9 cellular contexts compared by ENCODE assay signal in the genomic region with DNA sequence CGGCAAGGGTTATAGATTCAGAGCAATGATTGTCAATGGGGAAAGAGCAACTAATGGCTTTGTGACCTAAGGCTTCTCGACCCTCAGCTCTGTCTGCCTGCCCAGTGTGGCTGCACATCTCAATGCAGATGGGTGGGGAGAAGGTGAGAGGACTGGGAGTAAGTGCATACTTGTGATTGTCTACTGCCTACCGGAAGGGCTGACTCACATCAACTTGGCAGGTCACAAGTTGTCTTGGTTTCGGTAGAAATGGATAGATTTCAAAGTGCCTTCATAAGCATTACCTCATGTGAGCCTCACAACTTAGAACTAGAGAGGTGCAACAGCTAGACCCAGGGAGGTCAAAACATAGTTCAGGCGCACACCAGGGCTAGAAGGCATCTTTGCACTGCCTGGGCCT. TPM values are rescaled to one million over a fixed set of nuclear protein-coding genes. Genes with fewer than 3 reads are reported as not detected.
DNase-seq lines count a peak whose midpoint lies in the region; ATAC-seq and TF ChIP-seq lines count a peak whose summit lies in the region.
"Had no signal": no experiment of that assay in that cellular context is flagged by ENCODE, and none has a peak within 500 bp of the region (broad histone marks: within the 10 kb centered on the region; RNA-seq: fewer than 3 reads in every experiment).

No MANE protein-coding gene starts in this region.

- CTCF ChIA-PET in AG04450 (lab: Charles Lee): no interaction called here
- CTCF ChIA-PET in activated naive CD4-positive, alpha-beta T cell treated with anti-CD3 and anti-CD28 coated beads, Interleukin-2, amount 10 ng/mL, durations not matched to agents 7 days and 5 days (lab: Charles Lee): interaction anchor here (0.7 to 0.9 kb wide), 2 partner anchors 17 to 79 kb away, joined by 3 read pairs; no protein-coding TSS in a partner anchor

- no peaks in the 10 kb centered on the region for H3F3A ChIP-seq in GM23338 (replicated peaks; ENCODE audit: low read depth)

- DNase-seq in AG04450 (ENCODE audit: low read depth, low spot score) (peak; percentile 18), glomerular endothelial cell (ENCODE audit: extremely low read depth, low read depth, low spot score) (peak; percentile 73), GM23338 (ENCODE audit: low spot score) (no peak), globus pallidus (ENCODE audit: low spot score) (no peak), WERI-Rb-1 (no peak)
- DNase-seq in activated naive CD4-positive, alpha-beta T cell treated with anti-CD3 and anti-CD28 coated beads, Interleukin-2, amount 10 ng/mL, durations not matched to agents 7 days and 5 days: no peak
- DNase-seq: Calu3 had no signal

- POLR2A ChIA-PET in AG04450 (lab: Yijun Ruan, JAX): no interaction called here

- no peaks in the 10 kb centered on the region; the same call in 1 of the 2 replicates for H4K20me1 ChIP-seq in GM23338 (replicated peaks; ENCODE audit: insufficient read depth)

- H3K4me3 ChIP-seq in AG04450 (ENCODE audit: low read depth, low read length) (no peak overlapping the region), GM23338 (no peak overlapping the region), WERI-Rb-1 (ENCODE audit: low read depth, low read length) (no peak overlapping the region)

- peak overlapping the region; percentile 47 for H3K27ac Mint-ChIP-seq in activated naive CD4-positive, alpha-beta T cell treated with anti-CD3 and anti-CD28 coated beads, Interleukin-2, amount 10 ng/mL, durations not matched to agents 7 days and 5 days
- H3K27ac Mint-ChIP-seq in GM23338: no peak overlapping the region

- TF ChIP-seq CTCF in AG04450 (IDR thresholded peaks at IDR 0.05; ENCODE audit: low read depth, low read length) (no peak), GM23338 (conservative IDR thresholded peaks at IDR 0.05; ENCODE audit: low read depth in 2 of 2) (no peak), WERI-Rb-1 (IDR thresholded peaks at IDR 0.05; ENCODE audit: low read depth, low read length) (no peak)

- no peaks in the 10 kb centered on the region for H3K9me3 Mint-ChIP-seq in activated naive CD4-positive, alpha-beta T cell treated with anti-CD3 and anti-CD28 coated beads, Interleukin-2, amount 10 ng/mL, durations not matched to agents 7 days and 5 days
- H3K9me3 Mint-ChIP-seq in GM23338: no peaks in the 10 kb centered on the region

- H3K36me3 Mint-ChIP-seq in activated naive CD4-positive, alpha-beta T cell treated with anti-CD3 and anti-CD28 coated beads, Interleukin-2, amount 10 ng/mL, durations not matched to agents 7 days and 5 days: peaks cover 91% of the 10 kb centered on the region
- peaks cover 91% of the 10 kb centered on the region for H3K36me3 Mint-ChIP-seq in GM23338 (ENCODE audit: low read depth)

- peaks cover 83% of the 10 kb centered on the region for H3K4me1 Mint-ChIP-seq in activated naive CD4-positive, alpha-beta T cell treated with anti-CD3 and anti-CD28 coated beads, Interleukin-2, amount 10 ng/mL, durations not matched to agents 7 days and 5 days
- H3K4me1 Mint-ChIP-seq in GM23338: no peaks in the 10 kb centered on the region; the same call in 2 of the 3 replicates

- H3K4me1 ChIP-seq in GM23338 (ENCODE audit: insufficient read depth): no peaks in the 10 kb centered on the region

- H3K27me3 ChIP-seq in AG04450 (ENCODE audit: control insufficient read depth, insufficient read depth, low read length) (no peaks in the 10 kb centered on the region), GM23338 (ENCODE audit: insufficient read depth) (no peaks in the 10 kb centered on the region), WERI-Rb-1 (ENCODE audit: insufficient read depth, low read depth, severe bottlenecking) (no peaks in the 10 kb centered on the region)

- H3K36me3 ChIP-seq in GM23338 (ENCODE audit: insufficient read depth) (peaks cover 50% of the 10 kb centered on the region), WERI-Rb-1 (peaks cover 92% of the 10 kb centered on the region)

- H3K4me2 ChIP-seq in GM23338: no peak overlapping the region

- H3K9me2 ChIP-seq in GM23338 (ENCODE audit: insufficient read depth): no peaks in the 10 kb centered on the region

- ATAC-seq in GM18907 (IDR thresholded peaks at IDR 0.05; ENCODE audit: unreplicated experiment): no peak
- ATAC-seq in GM23338: no peak

- H3K4me3 Mint-ChIP-seq in activated naive CD4-positive, alpha-beta T cell treated with anti-CD3 and anti-CD28 coated beads, Interleukin-2, amount 10 ng/mL, durations not matched to agents 7 days and 5 days: no peak overlapping the region
- no peak overlapping the region for H3K4me3 Mint-ChIP-seq in GM23338

- no peaks in the 10 kb centered on the region; the same call in 1 of the 2 replicates for H3K9me3 ChIP-seq in AG04450 (ENCODE audit: control insufficient read depth, insufficient read depth, low read length)
- no peaks in the 10 kb centered on the region for H3K9me3 ChIP-seq in WERI-Rb-1 (ENCODE audit: severe bottlenecking)

- no peak overlapping the region for H2AFZ ChIP-seq in GM23338

- no peaks in the 10 kb centered on the region for H3K79me2 ChIP-seq in GM23338 (replicated peaks; ENCODE audit: insufficient read depth)

- H3K27ac ChIP-seq in AG04450 (ENCODE audit: low read depth, low read length) (no peak overlapping the region), GM23338 (ENCODE audit: low read depth) (no peak overlapping the region), WERI-Rb-1 (no peak overlapping the region)

- H3K27me3 Mint-ChIP-seq in activated naive CD4-positive, alpha-beta T cell treated with anti-CD3 and anti-CD28 coated beads, Interleukin-2, amount 10 ng/mL, durations not matched to agents 7 days and 5 days: no peaks in the 10 kb centered on the region
- H3K27me3 Mint-ChIP-seq in GM23338 (ENCODE audit: insufficient read depth, low read depth, poor library complexity): peaks cover 5% of the 10 kb centered on the region

- TF ChIP-seq POLR2A in GM18526 (IDR thresholded peaks at IDR 0.05; ENCODE audit: extremely low read depth, insufficient read length): peak; percentile 44

TF ChIP-seq in GM23338, 12 proteins besides CTCF, POLR2A, EP300 and RAD21:
- TF ChIP-seq, protein P1, sequence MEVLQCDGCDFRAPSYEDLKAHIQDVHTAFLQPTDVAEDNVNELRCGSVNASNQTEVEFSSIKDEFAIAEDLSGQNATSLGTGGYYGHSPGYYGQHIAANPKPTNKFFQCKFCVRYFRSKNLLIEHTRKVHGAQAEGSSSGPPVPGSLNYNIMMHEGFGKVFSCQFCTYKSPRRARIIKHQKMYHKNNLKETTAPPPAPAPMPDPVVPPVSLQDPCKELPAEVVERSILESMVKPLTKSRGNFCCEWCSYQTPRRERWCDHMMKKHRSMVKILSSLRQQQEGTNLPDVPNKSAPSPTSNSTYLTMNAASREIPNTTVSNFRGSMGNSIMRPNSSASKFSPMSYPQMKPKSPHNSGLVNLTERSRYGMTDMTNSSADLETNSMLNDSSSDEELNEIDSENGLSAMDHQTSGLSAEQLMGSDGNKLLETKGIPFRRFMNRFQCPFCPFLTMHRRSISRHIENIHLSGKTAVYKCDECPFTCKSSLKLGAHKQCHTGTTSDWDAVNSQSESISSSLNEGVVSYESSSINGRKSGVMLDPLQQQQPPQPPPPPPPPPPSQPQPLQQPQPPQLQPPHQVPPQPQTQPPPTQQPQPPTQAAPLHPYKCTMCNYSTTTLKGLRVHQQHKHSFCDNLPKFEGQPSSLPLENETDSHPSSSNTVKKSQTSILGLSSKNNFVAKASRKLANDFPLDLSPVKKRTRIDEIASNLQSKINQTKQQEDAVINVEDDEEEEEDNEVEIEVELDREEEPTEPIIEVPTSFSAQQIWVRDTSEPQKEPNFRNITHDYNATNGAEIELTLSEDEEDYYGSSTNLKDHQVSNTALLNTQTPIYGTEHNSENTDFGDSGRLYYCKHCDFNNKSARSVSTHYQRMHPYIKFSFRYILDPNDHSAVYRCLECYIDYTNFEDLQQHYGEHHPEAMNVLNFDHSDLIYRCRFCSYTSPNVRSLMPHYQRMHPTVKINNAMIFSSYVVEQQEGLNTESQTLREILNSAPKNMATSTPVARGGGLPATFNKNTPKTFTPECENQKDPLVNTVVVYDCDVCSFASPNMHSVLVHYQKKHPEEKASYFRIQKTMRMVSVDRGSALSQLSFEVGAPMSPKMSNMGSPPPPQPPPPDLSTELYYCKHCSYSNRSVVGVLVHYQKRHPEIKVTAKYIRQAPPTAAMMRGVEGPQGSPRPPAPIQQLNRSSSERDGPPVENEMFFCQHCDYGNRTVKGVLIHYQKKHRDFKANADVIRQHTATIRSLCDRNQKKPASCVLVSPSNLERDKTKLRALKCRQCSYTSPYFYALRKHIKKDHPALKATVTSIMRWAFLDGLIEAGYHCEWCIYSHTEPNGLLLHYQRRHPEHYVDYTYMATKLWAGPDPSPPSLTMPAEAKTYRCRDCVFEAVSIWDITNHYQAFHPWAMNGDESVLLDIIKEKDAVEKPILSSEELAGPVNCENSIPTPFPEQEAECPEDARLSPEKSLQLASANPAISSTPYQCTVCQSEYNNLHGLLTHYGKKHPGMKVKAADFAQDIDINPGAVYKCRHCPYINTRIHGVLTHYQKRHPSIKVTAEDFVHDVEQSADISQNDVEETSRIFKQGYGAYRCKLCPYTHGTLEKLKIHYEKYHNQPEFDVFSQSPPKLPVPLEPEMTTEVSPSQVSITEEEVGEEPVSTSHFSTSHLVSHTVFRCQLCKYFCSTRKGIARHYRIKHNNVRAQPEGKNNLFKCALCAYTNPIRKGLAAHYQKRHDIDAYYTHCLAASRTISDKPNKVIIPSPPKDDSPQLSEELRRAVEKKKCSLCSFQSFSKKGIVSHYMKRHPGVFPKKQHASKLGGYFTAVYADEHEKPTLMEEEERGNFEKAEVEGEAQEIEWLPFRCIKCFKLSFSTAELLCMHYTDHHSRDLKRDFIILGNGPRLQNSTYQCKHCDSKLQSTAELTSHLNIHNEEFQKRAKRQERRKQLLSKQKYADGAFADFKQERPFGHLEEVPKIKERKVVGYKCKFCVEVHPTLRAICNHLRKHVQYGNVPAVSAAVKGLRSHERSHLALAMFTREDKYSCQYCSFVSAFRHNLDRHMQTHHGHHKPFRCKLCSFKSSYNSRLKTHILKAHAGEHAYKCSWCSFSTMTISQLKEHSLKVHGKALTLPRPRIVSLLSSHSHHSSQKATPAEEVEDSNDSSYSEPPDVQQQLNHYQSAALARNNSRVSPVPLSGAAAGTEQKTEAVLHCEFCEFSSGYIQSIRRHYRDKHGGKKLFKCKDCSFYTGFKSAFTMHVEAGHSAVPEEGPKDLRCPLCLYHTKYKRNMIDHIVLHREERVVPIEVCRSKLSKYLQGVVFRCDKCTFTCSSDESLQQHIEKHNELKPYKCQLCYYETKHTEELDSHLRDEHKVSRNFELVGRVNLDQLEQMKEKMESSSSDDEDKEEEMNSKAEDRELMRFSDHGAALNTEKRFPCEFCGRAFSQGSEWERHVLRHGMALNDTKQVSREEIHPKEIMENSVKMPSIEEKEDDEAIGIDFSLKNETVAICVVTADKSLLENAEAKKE (CRISPR knock-in tag; IDR thresholded peaks at IDR 0.05): no peak
- no peak for TF ChIP-seq EZH2phosphoT487 (IDR thresholded peaks at IDR 0.05; ENCODE audit: unreplicated experiment)
- TF ChIP-seq EZH2 (IDR thresholded peaks at IDR 0.05; ENCODE audit: low read depth, unreplicated experiment): no peak
TF ChIP-seq in GM23338: peak in this region for 0.

RNA-seq across cellular contexts. Expression of a gene that starts 29.4 kb away (rescaled TPM):
- polyA plus RNA-seq in AG04450 (2011; rRNA removed) (109 and 130 TPM in 2 replicates), GM23338 (2016; fragmentation: Nextera tagmentation; extraction: Ambion mirVana) (15.1 and 16.3 TPM in 2 replicates)
- 113 and 120 TPM in 2 replicates for polyA minus RNA-seq in AG04450 (2011; rRNA and poly(A)+ RNA removed)
- total RNA-seq in glomerular endothelial cell: 68.7 and 77.7 TPM in 2 replicates
- total RNA-seq in GM23338 (2014; rRNA removed; shearing (Covaris generic)): 43.2 and 47.4 TPM in 2 replicates

Comparison
In these comparisons a context has a peak if more than half of its experiments do, and no peak if none do; other contexts are left out.
1. DNase-seq: peak in AG04450 (single experiment) and glomerular endothelial cell (single experiment); none in activated naive CD4-positive, alpha-beta T cell treated with anti-CD3 and anti-CD28 coated beads, Interleukin-2, amount 10 ng/mL, durations not matched to agents 7 days and 5 days (single experiment), GM23338 (single experiment), globus pallidus (single experiment) and WERI-Rb-1 (single experiment).